In the genomic region with DNA sequence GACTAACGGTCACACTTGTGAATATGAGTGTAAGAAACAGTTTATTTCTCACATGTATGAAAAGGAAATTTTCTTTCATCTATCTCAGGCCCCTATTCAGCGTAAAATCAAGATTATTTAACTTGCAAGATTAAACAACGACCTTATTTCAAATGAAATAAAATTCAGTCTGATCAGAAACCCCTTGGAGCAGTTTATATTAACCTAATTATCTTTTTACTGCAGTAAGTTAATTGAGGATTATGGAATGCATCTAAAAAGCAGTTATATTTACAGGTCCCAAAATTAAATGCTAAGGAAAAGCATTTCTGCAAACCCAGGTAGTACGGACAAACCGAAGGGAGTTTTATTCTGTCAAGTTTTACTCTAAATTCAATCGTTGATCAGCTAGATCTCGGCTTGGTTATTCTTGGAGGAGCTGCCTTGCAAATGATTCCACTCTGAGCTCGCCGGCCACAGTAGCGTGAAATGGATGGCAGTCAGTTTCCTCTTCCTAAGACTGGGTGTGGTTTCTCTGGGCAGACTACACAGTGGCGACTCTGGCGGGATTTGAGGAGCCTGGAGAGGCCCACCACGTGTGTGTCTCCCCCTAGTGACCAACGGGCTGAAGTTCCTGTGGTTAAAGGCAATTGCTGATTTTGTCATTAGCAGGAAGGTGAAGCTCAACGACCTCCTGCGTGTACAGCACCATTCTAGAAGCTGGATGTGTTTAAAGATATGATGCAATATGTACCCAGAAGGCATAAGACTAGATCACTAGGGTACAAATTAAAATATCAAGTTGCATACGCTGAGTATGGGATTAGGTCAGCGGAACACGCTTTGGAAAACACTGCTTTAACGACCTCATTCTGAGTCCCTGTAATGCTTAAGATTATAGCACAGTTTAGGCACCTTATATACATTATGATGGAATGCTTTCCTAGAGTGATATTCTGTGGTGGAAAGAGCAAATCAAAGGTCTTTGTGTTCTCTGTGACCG, we compare ENCODE assay signal across 1 cellular context.
TF ChIP-seq lines count a peak whose summit lies in the region.

No MANE protein-coding gene starts in this region.

TF ChIP-seq in HEK293, 187 proteins besides CTCF, POLR2A, EP300 and RAD21 (continued from another document):
- TF ChIP-seq ZNF394 (tag by site-specific recombination; IDR thresholded peaks at IDR 0.05; ENCODE audit: borderline replicate concordance) (peak; percentile 77), ZSCAN30 (tag by site-specific recombination; IDR thresholded peaks at IDR 0.05) (peak; percentile 94), ZNF211 (tag by site-specific recombination; IDR thresholded peaks at IDR 0.05; ENCODE audit: low read depth) (no peak), ZBTB17 (tag by site-specific recombination; IDR thresholded peaks at IDR 0.05) (peak; percentile 92), HOXC10 (CRISPR knock-in tag; IDR thresholded peaks at IDR 0.05) (no peak), ZNF544 (tag by site-specific recombination; IDR thresholded peaks at IDR 0.05) (no peak), ZBTB1 (tag by site-specific recombination; IDR thresholded peaks at IDR 0.05) (peak; percentile 65; the same call in 1 of the 2 replicates), ZNF23 (tag by site-specific recombination; IDR thresholded peaks at IDR 0.05; ENCODE audit: borderline replicate concordance) (no peak), ZNF350 (tag by site-specific recombination; IDR thresholded peaks at IDR 0.05) (no peak), ZNF214 (tag by site-specific recombination; IDR thresholded peaks at IDR 0.05; ENCODE audit: borderline replicate concordance) (no peak), ZNF76 (tag by site-specific recombination; IDR thresholded peaks at IDR 0.05; ENCODE audit: borderline replicate concordance, low read depth) (peak; percentile 65; the same call in 1 of the 2 replicates), ZNF354C (tag by site-specific recombination; IDR thresholded peaks at IDR 0.05; ENCODE audit: borderline replicate concordance, low read depth) (no peak), HOXD13 (CRISPR knock-in tag; IDR thresholded peaks at IDR 0.05; ENCODE audit: borderline replicate concordance) (no peak), ZNF792 (tag by site-specific recombination; IDR thresholded peaks at IDR 0.05) (0 out of 2 replicates have a peak, but pooled peaks have one; percentile 22), ZNF132 (tag by site-specific recombination; IDR thresholded peaks at IDR 0.05; ENCODE audit: borderline replicate concordance) (no peak), SP3 (tag by site-specific recombination; IDR thresholded peaks at IDR 0.05) (peak; percentile 38; the same call in 1 of the 2 replicates), ZNF302 (tag by site-specific recombination; IDR thresholded peaks at IDR 0.05; ENCODE audit: low read depth) (no peak), ZNF670 (tag by site-specific recombination; IDR thresholded peaks at IDR 0.05; ENCODE audit: low read depth) (no peak), ZNF37A (tag by site-specific recombination; IDR thresholded peaks at IDR 0.05) (no peak), ZNF423 (tag by site-specific recombination; IDR thresholded peaks at IDR 0.05) (no peak), ZBTB20 (tag by site-specific recombination; IDR thresholded peaks at IDR 0.05) (no peak; the same call in 1 of the 2 replicates), ZNF561 (tag by site-specific recombination; IDR thresholded peaks at IDR 0.05; ENCODE audit: borderline replicate concordance) (peak; percentile 83)
- TF ChIP-seq, protein P1, sequence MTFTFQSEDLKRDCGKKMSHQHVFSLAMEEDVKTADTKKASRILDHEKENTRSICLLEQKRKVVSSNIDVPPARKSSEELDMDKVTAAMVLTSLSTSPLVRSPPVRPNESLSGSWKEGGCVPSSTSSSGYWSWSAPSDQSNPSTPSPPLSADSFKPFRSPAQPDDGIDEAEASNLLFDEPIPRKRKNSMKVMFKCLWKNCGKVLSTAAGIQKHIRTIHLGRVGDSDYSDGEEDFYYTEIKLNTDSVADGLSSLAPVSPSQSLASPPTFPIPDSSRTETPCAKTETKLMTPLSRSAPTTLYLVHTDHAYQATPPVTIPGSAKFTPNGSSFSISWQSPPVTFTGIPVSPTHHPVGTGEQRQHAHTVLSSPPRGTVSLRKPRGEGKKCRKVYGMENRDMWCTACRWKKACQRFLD (tag by site-specific recombination; IDR thresholded peaks at IDR 0.05), result no peak
- TF ChIP-seq, protein P2, sequence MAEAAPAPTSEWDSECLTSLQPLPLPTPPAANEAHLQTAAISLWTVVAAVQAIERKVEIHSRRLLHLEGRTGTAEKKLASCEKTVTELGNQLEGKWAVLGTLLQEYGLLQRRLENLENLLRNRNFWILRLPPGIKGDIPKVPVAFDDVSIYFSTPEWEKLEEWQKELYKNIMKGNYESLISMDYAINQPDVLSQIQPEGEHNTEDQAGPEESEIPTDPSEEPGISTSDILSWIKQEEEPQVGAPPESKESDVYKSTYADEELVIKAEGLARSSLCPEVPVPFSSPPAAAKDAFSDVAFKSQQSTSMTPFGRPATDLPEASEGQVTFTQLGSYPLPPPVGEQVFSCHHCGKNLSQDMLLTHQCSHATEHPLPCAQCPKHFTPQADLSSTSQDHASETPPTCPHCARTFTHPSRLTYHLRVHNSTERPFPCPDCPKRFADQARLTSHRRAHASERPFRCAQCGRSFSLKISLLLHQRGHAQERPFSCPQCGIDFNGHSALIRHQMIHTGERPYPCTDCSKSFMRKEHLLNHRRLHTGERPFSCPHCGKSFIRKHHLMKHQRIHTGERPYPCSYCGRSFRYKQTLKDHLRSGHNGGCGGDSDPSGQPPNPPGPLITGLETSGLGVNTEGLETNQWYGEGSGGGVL (tag by site-specific recombination; IDR thresholded peaks at IDR 0.05), result peak; percentile 35; the same call in 1 of the 2 replicates
- TF ChIP-seq, protein P3, sequence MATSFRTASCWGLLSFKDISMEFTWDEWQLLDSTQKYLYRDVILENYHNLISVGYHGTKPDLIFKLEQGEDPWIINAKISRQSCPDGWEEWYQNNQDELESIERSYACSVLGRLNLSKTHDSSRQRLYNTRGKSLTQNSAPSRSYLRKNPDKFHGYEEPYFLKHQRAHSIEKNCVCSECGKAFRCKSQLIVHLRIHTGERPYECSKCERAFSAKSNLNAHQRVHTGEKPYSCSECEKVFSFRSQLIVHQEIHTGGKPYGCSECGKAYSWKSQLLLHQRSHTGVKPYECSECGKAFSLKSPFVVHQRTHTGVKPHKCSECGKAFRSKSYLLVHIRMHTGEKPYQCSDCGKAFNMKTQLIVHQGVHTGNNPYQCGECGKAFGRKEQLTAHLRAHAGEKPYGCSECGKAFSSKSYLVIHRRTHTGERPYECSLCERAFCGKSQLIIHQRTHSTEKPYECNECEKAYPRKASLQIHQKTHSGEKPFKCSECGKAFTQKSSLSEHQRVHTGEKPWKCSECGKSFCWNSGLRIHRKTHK (tag by site-specific recombination; IDR thresholded peaks at IDR 0.05), result no peak
